ENCODE assay signal across 26 cellular contexts in genomic region chr2:163906410-163906809, GRCh38.
"Had no signal": no experiment of that assay in that cellular context is flagged by ENCODE, and none has a peak within 500 bp of the region (broad histone marks: within the 10 kb centered on the region; RNA-seq: fewer than 3 reads in every experiment).

No MANE protein-coding gene starts in this region.

- H3K9ac ChIP-seq: parathyroid adenoma had no signal

- H3K4me3 ChIP-seq: esophagus squamous epithelium, lower lobe of right lung, mucosa of descending colon, skin epidermis, transverse colon had no signal

- H3K9me3 ChIP-seq: lower lobe of right lung had no signal

- H3K4me1 ChIP-seq: esophagus squamous epithelium, lower lobe of right lung, parathyroid adenoma, transverse colon had no signal

- H3K27ac ChIP-seq: esophagus squamous epithelium, lower lobe of right lung, parathyroid adenoma, skin epidermis, transverse colon had no signal

- H3K27me3 ChIP-seq: esophagus squamous epithelium, transverse colon had no signal

- H3K36me3 ChIP-seq: esophagus squamous epithelium, lower lobe of right lung, transverse colon had no signal

- H3K79me2 ChIP-seq: parathyroid adenoma had no signal

- H2AFZ ChIP-seq: parathyroid adenoma had no signal

- DNase-seq: activated B cell treated with CpG ODN at 0.5 μM for 24 hours; activated CD4-positive, alpha-beta T cell treated with anti-CD3 and anti-CD28 coated beads for 36 hours; activated CD4-positive, alpha-beta T cell treated with anti-CD3 and anti-CD28 coated beads, Interleukin-2, amount 50 U/mL, for 4 hours; activated CD8-positive, alpha-beta memory T cell treated with anti-CD3 and anti-CD28 coated beads, Interleukin-2, amount 50 U/mL, for 48 hours; activated effector memory CD4-positive, alpha-beta T cell treated with Interleukin-2 at 50 U/mL for 16 hours; activated naive CD4-positive, alpha-beta T cell treated with anti-CD3 and anti-CD28 coated beads for 36 hours; activated naive CD8-positive, alpha-beta T cell treated with anti-CD3 and anti-CD28 coated beads, Interleukin-2, amount 10 ng/mL, durations not matched to agents 7 days and 5 days; activated T-cell treated with anti-CD3 and anti-CD28 coated beads, Interleukin-2, amount 50 U/mL, for 72 hours; cerebellar nuclear complex; cortex of kidney; endodermal cell; esophagus squamous epithelium; foreskin fibroblast; kidney; lower lobe of right lung; mesendoderm; mucosa of descending colon; nucleus accumbens; right cardiac atrium; stimulated activated CD4-positive, alpha-beta T cell treated with anti-CD3 and anti-CD28 coated beads, Interleukin-2, amount 100 ng/mL, for 24 hours; T1000; transverse colon had no signal

- ATAC-seq: activated CD4-positive, alpha-beta T cell treated with anti-CD3 and anti-CD28 coated beads for 36 hours; activated T-cell treated with anti-CD3 and anti-CD28 coated beads, Interleukin-2, amount 50 U/mL, for 72 hours; left lobe of liver; lower lobe of right lung; mucosa of descending colon; right cardiac atrium; stimulated activated memory B cell treated with anti-CD40 and anti-IgM and Interleukin-4, amounts not matched to agents 10 μg/mL and 1 μg/mL and 100 μg/mL, for 72 hours had no signal
